Comparison of ENCODE assay signal across 8 cellular contexts in genomic region chrX:24148535-24149345, GRCh38. TPM values are rescaled to one million over a fixed set of nuclear protein-coding genes. Genes with fewer than 3 reads are reported as not detected.
DNase-seq lines count a peak whose midpoint lies in the region; ATAC-seq, FAIRE-seq and TF ChIP-seq lines count a peak whose summit lies in the region.

No MANE protein-coding gene starts in this region.

- peak in 1 of 2 donors; percentile 2 for ATAC-seq in naive thymus-derived CD8-positive, alpha-beta T cell
- no peak for ATAC-seq in HG03196 (IDR thresholded peaks at IDR 0.05; ENCODE audit: unreplicated experiment)

- peak; percentile 29 for FAIRE-seq in endometrium (lab: Jason Lieb, UNC)

- peak overlapping the region; percentile 79 to 99 (median 96) for H3K27ac Mint-ChIP-seq in naive thymus-derived CD8-positive, alpha-beta T cell

- in situ Hi-C loops in Caki2 (cut with HindIII; ENCODE audit: low pct_unique_long_range_greater_than_20kb, low sequenced_read_pairs), result no loop called here

- no peak for TF ChIP-seq CTCF in HEK293 (tag by site-specific recombination; IDR thresholded peaks at IDR 0.05)

- no peaks in the 10 kb centered on the region for H3K9me3 ChIP-seq in HEK293 (ENCODE audit: control insufficient read depth, insufficient read depth, low read depth, low read length)

- CTCF ChIA-PET in HEK293 (lab: Yijun Ruan, JAX), result interaction anchor here (0.7 to 0.8 kb wide), 2 partner anchors 131 to 147 kb away, joined by 4 read pairs; no protein-coding TSS in a partner anchor

- POLR2A ChIA-PET in HEK293 (lab: Yijun Ruan, JAX), result interaction anchor here (1.4 to 1.8 kb wide), 2 partner anchors 67 to 94 kb away, joined by 4 to 9 read pairs; partner anchors contain the start of gene EIF2S3
- POLR2A ChIA-PET in naive thymus-derived CD8-positive, alpha-beta T cell (lab: Charles Lee), result interaction anchor here (1.2 to 2.7 kb wide), 3 partner anchors 94 to 481 kb away, joined by 3 to 24 read pairs (median 5); partner anchors contain the start of genes EIF2S3 and PRDX4

- no peaks in the 10 kb centered on the region for H3K27me3 Mint-ChIP-seq in naive thymus-derived CD8-positive, alpha-beta T cell

- H3K4me1 Mint-ChIP-seq in naive thymus-derived CD8-positive, alpha-beta T cell, result peaks cover 21 to 61% (median 49%) of the 10 kb centered on the region in 4 donors

- peak overlapping the region; percentile 100 for H3K27ac ChIP-seq in HEK293 (ENCODE audit: extremely low read depth, low read depth, low read length)

- H3K4me1 ChIP-seq in HEK293 (ENCODE audit: control insufficient read depth, insufficient read depth, low read length), result peaks cover 47% of the 10 kb centered on the region

- peak overlapping the region; percentile 99 for H3K4me3 ChIP-seq in HEK293 (ENCODE audit: low read depth, low read length)

- no peaks in the 10 kb centered on the region for H3K9me3 Mint-ChIP-seq in naive thymus-derived CD8-positive, alpha-beta T cell

- DNase-seq in Caki2 (ENCODE audit: low read depth) (peak; percentile 48), T follicular helper cell (ENCODE audit: low read depth) (peak; percentile 9), SIG-M5 treated with dmso at 0.1 percent for 504 hours (lab: John Stamatoyannopoulos, UW; ENCODE audit: unreplicated experiment) (no peak)
- peak in 7 of 10 donors; percentile 5 to 59 (median 13) for DNase-seq in naive thymus-derived CD8-positive, alpha-beta T cell
- DNase-seq in effector CD8-positive, alpha-beta T cell (lab: John Stamatoyannopoulos, UW), result no peak

- H3K36me3 ChIP-seq in HEK293 (ENCODE audit: control insufficient read depth in 2 of 2, insufficient read depth in 1 of 2, low read length in 2 of 2), result no peaks in the 10 kb centered on the region

- H3K4me3 Mint-ChIP-seq in naive thymus-derived CD8-positive, alpha-beta T cell, result peak overlapping the region; percentile 62 to 95 (median 81)

- H3K36me3 Mint-ChIP-seq in naive thymus-derived CD8-positive, alpha-beta T cell, result peaks cover 0 to 20% (median 0%) of the 10 kb centered on the region in 3 donors

TF ChIP-seq in HEK293, 187 proteins besides CTCF, POLR2A, EP300 and RAD21 (continues in another document):
- TF ChIP-seq GLIS1 (tag by site-specific recombination; IDR thresholded peaks at IDR 0.05), result peak; percentile 85
- TF ChIP-seq PBX3 (CRISPR knock-in tag; IDR thresholded peaks at IDR 0.05), result no peak
- TF ChIP-seq ZBTB17 (tag by site-specific recombination; IDR thresholded peaks at IDR 0.05), result 0 out of 2 replicates have a peak, but pooled peaks have one; percentile 13
- TF ChIP-seq, protein P1, sequence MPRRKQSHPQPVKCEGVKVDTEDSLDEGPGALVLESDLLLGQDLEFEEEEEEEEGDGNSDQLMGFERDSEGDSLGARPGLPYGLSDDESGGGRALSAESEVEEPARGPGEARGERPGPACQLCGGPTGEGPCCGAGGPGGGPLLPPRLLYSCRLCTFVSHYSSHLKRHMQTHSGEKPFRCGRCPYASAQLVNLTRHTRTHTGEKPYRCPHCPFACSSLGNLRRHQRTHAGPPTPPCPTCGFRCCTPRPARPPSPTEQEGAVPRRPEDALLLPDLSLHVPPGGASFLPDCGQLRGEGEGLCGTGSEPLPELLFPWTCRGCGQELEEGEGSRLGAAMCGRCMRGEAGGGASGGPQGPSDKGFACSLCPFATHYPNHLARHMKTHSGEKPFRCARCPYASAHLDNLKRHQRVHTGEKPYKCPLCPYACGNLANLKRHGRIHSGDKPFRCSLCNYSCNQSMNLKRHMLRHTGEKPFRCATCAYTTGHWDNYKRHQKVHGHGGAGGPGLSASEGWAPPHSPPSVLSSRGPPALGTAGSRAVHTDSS (tag by site-specific recombination; IDR thresholded peaks at IDR 0.05), result peak; percentile 54
- TF ChIP-seq ZFP37 (tag by site-specific recombination; IDR thresholded peaks at IDR 0.05), result no peak
- no peak for TF ChIP-seq ZNF596 (tag by site-specific recombination; IDR thresholded peaks at IDR 0.05)
- TF ChIP-seq, protein P2, sequence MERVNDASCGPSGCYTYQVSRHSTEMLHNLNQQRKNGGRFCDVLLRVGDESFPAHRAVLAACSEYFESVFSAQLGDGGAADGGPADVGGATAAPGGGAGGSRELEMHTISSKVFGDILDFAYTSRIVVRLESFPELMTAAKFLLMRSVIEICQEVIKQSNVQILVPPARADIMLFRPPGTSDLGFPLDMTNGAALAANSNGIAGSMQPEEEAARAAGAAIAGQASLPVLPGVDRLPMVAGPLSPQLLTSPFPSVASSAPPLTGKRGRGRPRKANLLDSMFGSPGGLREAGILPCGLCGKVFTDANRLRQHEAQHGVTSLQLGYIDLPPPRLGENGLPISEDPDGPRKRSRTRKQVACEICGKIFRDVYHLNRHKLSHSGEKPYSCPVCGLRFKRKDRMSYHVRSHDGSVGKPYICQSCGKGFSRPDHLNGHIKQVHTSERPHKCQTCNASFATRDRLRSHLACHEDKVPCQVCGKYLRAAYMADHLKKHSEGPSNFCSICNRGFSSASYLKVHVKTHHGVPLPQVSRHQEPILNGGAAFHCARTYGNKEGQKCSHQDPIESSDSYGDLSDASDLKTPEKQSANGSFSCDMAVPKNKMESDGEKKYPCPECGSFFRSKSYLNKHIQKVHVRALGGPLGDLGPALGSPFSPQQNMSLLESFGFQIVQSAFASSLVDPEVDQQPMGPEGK (tag by site-specific recombination; IDR thresholded peaks at IDR 0.05), result peak; percentile 83
- no peak for TF ChIP-seq ZNF830 (tag by site-specific recombination; IDR thresholded peaks at IDR 0.05; ENCODE audit: low read depth)
- TF ChIP-seq ZFP69B (tag by site-specific recombination; IDR thresholded peaks at IDR 0.05), result no peak
- no peak for TF ChIP-seq ZNF571 (tag by site-specific recombination; IDR thresholded peaks at IDR 0.05)
- TF ChIP-seq, protein P3, sequence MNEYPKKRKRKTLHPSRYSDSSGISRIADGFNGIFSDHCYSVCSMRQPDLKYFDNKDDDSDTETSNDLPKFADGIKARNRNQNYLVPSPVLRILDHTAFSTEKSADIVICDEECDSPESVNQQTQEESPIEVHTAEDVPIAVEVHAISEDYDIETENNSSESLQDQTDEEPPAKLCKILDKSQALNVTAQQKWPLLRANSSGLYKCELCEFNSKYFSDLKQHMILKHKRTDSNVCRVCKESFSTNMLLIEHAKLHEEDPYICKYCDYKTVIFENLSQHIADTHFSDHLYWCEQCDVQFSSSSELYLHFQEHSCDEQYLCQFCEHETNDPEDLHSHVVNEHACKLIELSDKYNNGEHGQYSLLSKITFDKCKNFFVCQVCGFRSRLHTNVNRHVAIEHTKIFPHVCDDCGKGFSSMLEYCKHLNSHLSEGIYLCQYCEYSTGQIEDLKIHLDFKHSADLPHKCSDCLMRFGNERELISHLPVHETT (tag by site-specific recombination; IDR thresholded peaks at IDR 0.05), result no peak
- TF ChIP-seq ZNF561 (tag by site-specific recombination; IDR thresholded peaks at IDR 0.05; ENCODE audit: borderline replicate concordance), result peak; percentile 9; the same call in 1 of the 2 replicates
- TF ChIP-seq ZNF629 (tag by site-specific recombination; IDR thresholded peaks at IDR 0.05), result 0 out of 2 replicates have a peak, but pooled peaks have one; percentile 32
- TF ChIP-seq ZNF398 (tag by site-specific recombination; IDR thresholded peaks at IDR 0.05), result peak; percentile 69
- TF ChIP-seq ZFP41 (tag by site-specific recombination; IDR thresholded peaks at IDR 0.05; ENCODE audit: borderline replicate concordance), result no peak
- TF ChIP-seq ZNF341 (tag by site-specific recombination; IDR thresholded peaks at IDR 0.05; ENCODE audit: low read depth), result no peak
- no peak for TF ChIP-seq BCL11A (tag by site-specific recombination; IDR thresholded peaks at IDR 0.05; ENCODE audit: low read depth)
- TF ChIP-seq ZNF423 (tag by site-specific recombination; IDR thresholded peaks at IDR 0.05), result 0 out of 2 replicates have a peak, but pooled peaks have one; percentile 51
- 0 out of 2 replicates have a peak, but pooled peaks have one; percentile 12 for TF ChIP-seq ZXDB (tag by site-specific recombination; IDR thresholded peaks at IDR 0.05)
- no peak for TF ChIP-seq ZNF138 (tag by site-specific recombination; IDR thresholded peaks at IDR 0.05; ENCODE audit: borderline replicate concordance)
- TF ChIP-seq ZNF335 (tag by site-specific recombination; conservative IDR thresholded peaks at IDR 0.05), result peak; percentile 89
- peak; percentile 68; the same call in 1 of the 2 replicates for TF ChIP-seq GLIS2 (tag by site-specific recombination; IDR thresholded peaks at IDR 0.05)
- TF ChIP-seq WT1 (tag by site-specific recombination; IDR thresholded peaks at IDR 0.05), result no peak
- TF ChIP-seq ZIC2 (tag by site-specific recombination; IDR thresholded peaks at IDR 0.05), result peak; percentile 44; the same call in 1 of the 2 replicates
- 0 out of 2 replicates have a peak, but pooled peaks have one; percentile 8 for TF ChIP-seq OVOL3 (tag by site-specific recombination; IDR thresholded peaks at IDR 0.05)

RNA-seq across cellular contexts. Expression of gene ZFX, which starts 0.8 kb away (rescaled TPM):
- 7.2 and 12.2 TPM in 2 replicates for total RNA-seq in Caki2 (2014; rRNA removed; shearing (Covaris generic); ENCODE audit: low replicate concordance)
- total RNA-seq in naive thymus-derived CD8-positive, alpha-beta T cell, result 10 to 100 TPM; 71.1 to 75.1 TPM
- polyA plus RNA-seq in naive thymus-derived CD8-positive, alpha-beta T cell, result 10 to 100 TPM; 30.3 to 32.4 (median 30.4) TPM

Comparison
In these comparisons a context has a peak if more than half of its experiments do, and no peak if none do; other contexts are left out.
1. DNase-seq: peak in Caki2 (single experiment), T follicular helper cell (single experiment) and naive thymus-derived CD8-positive, alpha-beta T cell (7 of 10); none in SIG-M5 treated with dmso at 0.1 percent for 504 hours (single experiment) and effector CD8-positive, alpha-beta T cell (single experiment).